14 cellular contexts compared by ENCODE assay signal in the genomic region with DNA sequence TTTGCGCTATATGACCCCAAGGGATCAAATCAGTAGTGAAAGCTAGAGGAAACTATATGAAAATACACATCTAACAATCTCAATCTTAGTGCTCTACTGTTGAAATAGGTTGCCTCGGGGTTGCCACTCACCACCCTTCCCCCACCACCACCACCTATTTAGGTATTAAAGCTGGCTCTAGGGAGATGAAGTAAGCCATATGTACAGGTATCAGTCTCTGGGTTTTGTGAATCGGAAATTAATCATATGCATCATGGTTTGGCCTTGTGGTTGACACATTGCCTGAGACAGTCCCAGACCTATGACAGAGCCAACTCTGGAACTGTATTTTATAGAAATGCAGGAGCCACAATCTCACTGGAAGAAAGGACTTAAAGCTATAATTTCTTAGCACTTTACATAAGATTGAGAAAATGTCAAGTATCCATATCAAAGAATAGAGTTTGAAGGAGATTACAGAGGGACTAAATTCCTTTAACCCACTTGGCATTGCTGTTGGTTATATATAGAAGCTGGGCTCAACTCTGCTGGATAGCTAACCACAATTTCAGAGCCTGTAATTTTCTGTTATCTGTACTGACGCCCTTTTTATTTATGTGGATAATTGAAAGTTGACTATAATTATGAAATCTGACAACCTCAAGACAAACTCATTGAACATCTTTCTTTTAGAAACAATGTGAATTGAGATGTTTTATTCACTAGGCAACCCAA. TPM values are rescaled to one million over a fixed set of nuclear protein-coding genes. Genes with fewer than 3 reads are reported as not detected.
DNase-seq lines count a peak whose midpoint lies in the region; ATAC-seq, FAIRE-seq and TF ChIP-seq lines count a peak whose summit lies in the region.
"Had no signal": no experiment of that assay in that cellular context is flagged by ENCODE, and none has a peak within 500 bp of the region (broad histone marks: within the 10 kb centered on the region; RNA-seq: fewer than 3 reads in every experiment).

No MANE protein-coding gene starts in this region.

- H3K4me2 ChIP-seq in K562 (ENCODE audit: insufficient read depth, low read length) = no peak overlapping the region

- 50% methylated on average over 4 of the region's 4 CpGs for WGBS in K562 (ENCODE audit: insufficient coverage, low coverage, missing lambda C conversion rate)

- peaks cover 9% of the 10 kb centered on the region for H3K4me1 ChIP-seq in ACC112 (ENCODE audit: control insufficient read depth, insufficient read depth, low read length, unreplicated experiment)
- peaks cover 0 to 18% of the 10 kb centered on the region in 2 experiments; a peak in 3 of 5 replicates for H3K4me1 ChIP-seq in K562 (replicated peaks in 1 of 2; ENCODE audit: control insufficient read depth in 2 of 2, insufficient read depth in 2 of 2, low read length in 2 of 2)
- H3K4me1 ChIP-seq: foreskin keratinocyte, sigmoid colon had no signal

- H4K20me1 ChIP-seq in K562 (replicated peaks; ENCODE audit: control insufficient read depth, insufficient read depth, low read length) = no peaks in the 10 kb centered on the region

- H2AFZ ChIP-seq in ACC112 (ENCODE audit: low read length, unreplicated experiment) (no peak overlapping the region), K562 (ENCODE audit: low read depth, low read length) (peak overlapping the region; percentile 69)

- no peak for TF ChIP-seq EP300 in K562 (IDR thresholded peaks at IDR 0.05; ENCODE audit: low read length)

- H3K79me2 ChIP-seq in ACC112 (ENCODE audit: control insufficient read depth, insufficient read depth, low read length, unreplicated experiment) (no peaks in the 10 kb centered on the region), K562 (ENCODE audit: control insufficient read depth, insufficient read depth, low read length) (no peaks in the 10 kb centered on the region)

- ATAC-seq in GM19351 (IDR thresholded peaks at IDR 0.05; ENCODE audit: unreplicated experiment) (peak; percentile 37), HG03135 (IDR thresholded peaks at IDR 0.05; ENCODE audit: unreplicated experiment) (peak; percentile 22), K562 (peak; percentile 32; the same call in 2 of the 3 replicates), HG03520 (IDR thresholded peaks at IDR 0.05; ENCODE audit: unreplicated experiment) (no peak)
- ATAC-seq: foreskin keratinocyte had no signal

- TF ChIP-seq POLR2A in K562 (conservative IDR thresholded peaks at IDR 0.05) = no peak

- H3K9ac ChIP-seq in K562 (ENCODE audit: insufficient read depth in 1 of 2, low read depth in 2 of 2, low read length in 2 of 2) = no peak overlapping the region

- DNase-seq in K562 (ENCODE audit: extremely low read depth in 1 of 4, low spot score in 3 of 4) (no peak), superior temporal gyrus (ENCODE audit: extremely low spot score) (no peak), dermis blood vessel endothelial cell (no peak), DMS153 (lab: John Stamatoyannopoulos, UW) (no peak)
- DNase-seq: cerebellar nuclear complex; foreskin keratinocyte; H9; NCI-H510A; sigmoid colon; stimulated activated CD8-positive, alpha-beta memory T cell treated with anti-CD3 and anti-CD28 coated beads, Interleukin-4, amount 100 ng/mL, for 48 hours had no signal

- H3K4me3 ChIP-seq in ACC112 (ENCODE audit: low read depth, low read length) (no peak overlapping the region), K562 (no peak overlapping the region)
- H3K4me3 ChIP-seq: sigmoid colon had no signal

- POLR2A ChIA-PET in K562 (lab: Yijun Ruan, JAX) = interaction anchor here (1.1 kb wide), 1 partner anchor 14 kb away, joined by 3 read pairs; no protein-coding TSS in a partner anchor

- H3K27ac ChIP-seq in ACC112 (ENCODE audit: low read depth, low read length) (peak overlapping the region; percentile 4; the same call in 1 of the 2 replicates), K562 (ENCODE audit: extremely low read depth, low read depth, low read length) (no peak overlapping the region)
- H3K27ac ChIP-seq: foreskin keratinocyte, sigmoid colon had no signal

- BruUV-seq in K562 (replicated peaks; lab: Mats Ljungman, UMichigan) = no TSS peak

- no peaks in the 10 kb centered on the region for H3K27me3 ChIP-seq in ACC112 (ENCODE audit: insufficient read depth, low read length)
- no peaks in the 10 kb centered on the region for H3K27me3 ChIP-seq in K562 (ENCODE audit: control insufficient read depth in 2 of 2, insufficient read depth in 2 of 2, low read length in 2 of 2)
- H3K27me3 ChIP-seq: foreskin keratinocyte, sigmoid colon had no signal

- in situ Hi-C loops in K562 (cut with MboI) = no loop called here

- TF ChIP-seq RAD21 in K562 (CRISPR knock-in tag; conservative IDR thresholded peaks at IDR 0.05 in 1 of 2, IDR thresholded peaks at IDR 0.05 in 1 of 2) = no peak

- H3K9me3 ChIP-seq in K562 (replicated peaks; ENCODE audit: control insufficient read depth, insufficient read depth, low read depth, low read length) = no peaks in the 10 kb centered on the region
- H3K9me3 ChIP-seq: sigmoid colon had no signal

- CTCF ChIA-PET in K562 (lab: Yijun Ruan, JAX; ENCODE audit: low intra/inter-chr PET ratio) = interaction anchor here (0.6 kb wide), 1 partner anchor 49 kb away, joined by 4 read pairs; no protein-coding TSS in a partner anchor

- no peak for FAIRE-seq in K562 (lab: Jason Lieb, UNC)

- no peaks in the 10 kb centered on the region for H3K9me1 ChIP-seq in K562 (ENCODE audit: control insufficient read depth, insufficient read depth, low read length)

- intact Hi-C loops in K562 (cut with micrococcal nuclease) = no loop called here

- TF ChIP-seq CTCF in K562 (IDR thresholded peaks at IDR 0.05 in 2 of 3, conservative IDR thresholded peaks at IDR 0.05 in 1 of 3; ENCODE audit: insufficient read depth in 2 of 3, low read depth in 1 of 3, low read length in 3 of 3) = no peak

- H3K36me3 ChIP-seq in ACC112 (ENCODE audit: insufficient read depth, low read length) (no peaks in the 10 kb centered on the region), K562 (ENCODE audit: control insufficient read depth, insufficient read depth, low read length) (no peaks in the 10 kb centered on the region)
- H3K36me3 ChIP-seq: sigmoid colon had no signal

TF ChIP-seq in K562, 482 proteins besides CTCF, POLR2A, EP300 and RAD21:
- TF ChIP-seq POLR2H (tag; IDR thresholded peaks at IDR 0.05; ENCODE audit: low read depth) = 0 out of 2 replicates have a peak, but pooled peaks have one; percentile 36
- no peak for TF ChIP-seq RBM14 (IDR thresholded peaks at IDR 0.05; ENCODE audit: borderline replicate concordance, insufficient read depth, low read depth, low read length)

RNA-seq across cellular contexts. Expression of gene BMP2K, which starts 26.7 kb away (rescaled TPM):
- 277 and 609 TPM in 2 replicates for total RNA-seq in K562 (2011; cell fraction: chromatin; rRNA removed; ENCODE audit: low replicate concordance)
- 85.4 and 124 TPM in 2 replicates for total RNA-seq in K562 (2011; cell fraction: nucleolus; rRNA removed)
- total RNA-seq in K562 (2011; cell fraction: nucleoplasm; rRNA removed) = 181 and 239 TPM in 2 replicates
- total RNA-seq in K562 (2014; rRNA removed) (87.6 and 88.6 TPM in 2 replicates), K562 (2014; rRNA removed; fragmentation: Illumina TruSeq; extraction: Trizol) (141 and 176 TPM in 2 replicates), K562 (2015; rRNA removed; fragmentation: Illumina TruSeq; extraction: Trizol) (202 and 217 TPM in 2 replicates), K562 (2021) (104 and 120 TPM in 2 replicates), dermis blood vessel endothelial cell (95.1 and 138 TPM in 2 replicates)
- polyA plus RNA-seq in K562 (2011; rRNA removed) (125 and 150 TPM in 2 replicates), K562 (2014; fragmentation: Illumina TruSeq; extraction: Trizol) (96.8 and 104 TPM in 2 replicates), K562 (2014; fragmentation: Nextera tagmentation; extraction: Ambion mirVana) (10 to 100 TPM; 17.0 to 24.0 TPM), K562 (2014; rRNA removed) (76.3 and 85.8 TPM in 2 replicates)
- polyA plus RNA-seq in K562 (2011; cell fraction: cytosol; rRNA removed) = 51.4 and 56.4 TPM in 2 replicates
- polyA plus RNA-seq in K562 (2011; cell fraction: nucleus; rRNA removed) = 185 and 191 TPM in 2 replicates
- 52.6 and 57.6 TPM in 2 replicates for polyA plus RNA-seq in K562 (2012)
- polyA minus RNA-seq in K562 (2011; rRNA and poly(A)+ RNA removed) = 321 and 336 TPM in 2 replicates
- 69.5 and 101 TPM in 2 replicates for polyA minus RNA-seq in K562 (2011; cell fraction: cytosol; rRNA and poly(A)+ RNA removed)
- 312 and 418 TPM in 2 replicates for polyA minus RNA-seq in K562 (2011; cell fraction: nucleus; rRNA and poly(A)+ RNA removed)
